ENCODE assay signal across 17 cellular contexts in the genomic region with DNA sequence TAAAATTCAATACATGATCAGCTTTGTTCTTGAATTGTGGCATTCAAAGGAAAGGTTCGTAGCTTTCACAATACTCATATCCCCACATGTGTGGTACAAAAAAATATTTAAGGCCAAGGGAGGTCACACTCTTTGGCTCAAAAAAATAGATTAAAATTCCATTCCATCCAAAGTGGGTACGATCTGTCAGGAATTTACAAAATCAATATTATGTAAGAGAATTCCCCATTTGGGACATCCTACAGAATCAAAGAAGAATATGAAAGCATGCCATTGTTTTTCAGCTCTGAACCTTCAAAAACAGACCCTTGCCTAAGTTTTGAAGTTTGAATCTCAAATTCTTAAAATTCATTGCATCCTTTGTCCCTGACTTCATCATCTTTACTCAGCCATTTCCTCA.
"Had no signal": no experiment of that assay in that cellular context is flagged by ENCODE, and none has a peak within 500 bp of the region (broad histone marks: within the 10 kb centered on the region; RNA-seq: fewer than 3 reads in every experiment).

No MANE protein-coding gene starts in this region.

- H3K36me3 ChIP-seq: prostate gland, spleen, stomach had no signal

- DNase-seq: activated CD4-positive, alpha-beta T cell treated with anti-CD3 and anti-CD28 coated beads for 1 hour; activated CD4-positive, alpha-beta T cell treated with anti-CD3 and anti-CD28 coated beads, Interleukin-2, amount 50 U/mL, for 48 hours; activated naive CD4-positive, alpha-beta T cell treated with Interleukin-2 at 50 U/mL for 16 hours; aorta; kidney glomerular epithelial cell; left ventricle myocardium superior; right cardiac atrium; spleen; stimulated activated CD4-positive, alpha-beta T cell treated with anti-CD3 and anti-CD28 coated beads, Interleukin-1b, Interleukin-23, amount 100 ng/mL, for 48 hours; stomach; T-helper 1 cell; T1000 had no signal

- H3K9me3 ChIP-seq: prostate gland, spleen, stomach had no signal

- H3K27me3 ChIP-seq: spleen, stomach had no signal

- FAIRE-seq: bronchial epithelial cell, urothelium cell line had no signal

- ATAC-seq: activated T-helper 17 cell treated with anti-CD3 and anti-CD28 coated beads, Interleukin-2, amount 50 U/mL, for 72 hours; esophagus mucosa; left ventricle myocardium superior; right cardiac atrium had no signal

- H3K4me1 ChIP-seq: prostate gland, spleen had no signal

- H3K4me3 ChIP-seq: prostate gland, spleen, stomach had no signal

- H3K27ac ChIP-seq: prostate gland, spleen, stomach had no signal
